Comparison of ENCODE assay signal across 27 cellular contexts in the genomic region with DNA sequence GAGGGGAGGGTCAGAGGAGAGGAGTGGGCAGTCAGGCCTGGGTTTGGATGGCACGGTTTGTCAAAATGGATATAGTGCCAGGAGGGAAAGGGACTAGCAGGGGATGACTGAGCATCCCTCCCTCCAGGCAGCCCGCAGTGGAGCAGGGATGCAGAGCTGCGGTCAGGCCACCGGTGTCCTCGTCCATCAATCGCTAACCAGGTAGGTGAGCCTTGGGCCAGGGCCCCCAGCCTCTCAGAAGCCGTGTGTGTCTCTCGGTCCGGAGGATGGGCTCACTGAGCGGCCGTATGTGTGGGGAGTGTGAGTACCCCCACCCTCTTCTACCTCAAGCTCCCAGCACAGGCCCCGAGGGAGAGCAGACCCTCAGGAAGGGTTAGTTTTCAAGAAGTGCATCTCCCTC. TPM values are rescaled to one million over a fixed set of nuclear protein-coding genes. Genes with fewer than 3 reads are reported as not detected.
DNase-seq lines count a peak whose midpoint lies in the region; ATAC-seq, FAIRE-seq and TF ChIP-seq lines count a peak whose summit lies in the region.
"Had no signal": no experiment of that assay in that cellular context is flagged by ENCODE, and none has a peak within 500 bp of the region (broad histone marks: within the 10 kb centered on the region; RNA-seq: fewer than 3 reads in every experiment).

No MANE protein-coding gene starts in this region.

- no peak overlapping the region for H4K5ac ChIP-seq in H9 (ENCODE audit: insufficient read length, low read depth, low read length)
- H4K5ac ChIP-seq in mesendoderm (ENCODE audit: low read length), result no peak overlapping the region

- no peak overlapping the region for H2BK20ac ChIP-seq in H9 (ENCODE audit: low read depth, low read length, poor library complexity, severe bottlenecking)

- no peak for TF ChIP-seq EP300 in K562 (IDR thresholded peaks at IDR 0.05; ENCODE audit: low read length)

- H3K4me3 ChIP-seq in K562 (no peak overlapping the region), mesendoderm (ENCODE audit: low read length) (no peak overlapping the region), A673 (ENCODE audit: low read depth, low read length, poor library complexity, severe bottlenecking) (no peak overlapping the region)

- H3K79me2 ChIP-seq in H9 (ENCODE audit: insufficient read depth, low read length) (0 out of 2 replicates have a peak, but pooled peaks cover 1% of the 10 kb centered on the region), K562 (ENCODE audit: control insufficient read depth, insufficient read depth, low read length) (no peaks in the 10 kb centered on the region), mesendoderm (ENCODE audit: control insufficient read depth, insufficient read depth, low read length) (no peaks in the 10 kb centered on the region)

- H2BK12ac ChIP-seq in H9 (ENCODE audit: insufficient read length, low read depth, low read length), result no peak overlapping the region

- ATAC-seq in K562, result 0 out of 3 replicates have a peak, but pooled peaks have one; percentile 24
- ATAC-seq: activated CD8-positive, alpha-beta memory T cell treated with anti-CD3 and anti-CD28 coated beads, Interleukin-2, amount 10 ng/mL, durations not matched to agents 7 days and 5 days; effector memory CD8-positive, alpha-beta T cell had no signal

- H3K23ac ChIP-seq in H9 (ENCODE audit: insufficient read length, low read depth, low read length) (no peak overlapping the region), mesendoderm (ENCODE audit: low read length) (no peak overlapping the region)

- no peaks in the 10 kb centered on the region for H4K20me1 ChIP-seq in H9 (ENCODE audit: control insufficient read depth, insufficient read depth, insufficient read length)
- H4K20me1 ChIP-seq in K562 (replicated peaks; ENCODE audit: control insufficient read depth, insufficient read depth, low read length), result no peaks in the 10 kb centered on the region

- no peak overlapping the region for H3K27ac Mint-ChIP-seq in H9
- H3K27ac Mint-ChIP-seq: activated CD8-positive, alpha-beta memory T cell treated with anti-CD3 and anti-CD28 coated beads, Interleukin-2, amount 10 ng/mL, durations not matched to agents 7 days and 5 days; activated naive CD8-positive, alpha-beta T cell treated with anti-CD3 and anti-CD28 coated beads, Interleukin-2, amount 10 ng/mL, durations not matched to agents 7 days and 5 days; effector memory CD8-positive, alpha-beta T cell; IgD-negative memory B cell had no signal

- H3K27ac ChIP-seq in H9 (ENCODE audit: insufficient read length, low read depth, low read length) (no peak overlapping the region), K562 (ENCODE audit: extremely low read depth, low read depth, low read length) (no peak overlapping the region), mesendoderm (ENCODE audit: low read depth, low read length) (no peak overlapping the region), A673 (ENCODE audit: low read depth, low read length, poor library complexity, severe bottlenecking) (no peak overlapping the region)
- H3K27ac ChIP-seq: left ventricle myocardium inferior, testis, vagina had no signal

- H3K4ac ChIP-seq in H9 (ENCODE audit: low read depth, low read length) (no peak overlapping the region), mesendoderm (ENCODE audit: low read depth, low read length) (no peak overlapping the region)

- H3K9me1 ChIP-seq in K562 (ENCODE audit: control insufficient read depth, insufficient read depth, low read length), result no peaks in the 10 kb centered on the region

- intact Hi-C loops in K562 (cut with micrococcal nuclease) (no loop called here), A673 (cut with micrococcal nuclease; ENCODE audit: unreplicated experiment) (no loop called here)

- no peaks in the 10 kb centered on the region for H3K4me1 ChIP-seq in H9 (ENCODE audit: insufficient read depth, low read length)
- H3K4me1 ChIP-seq in K562 (replicated peaks in 1 of 2; ENCODE audit: control insufficient read depth in 2 of 2, insufficient read depth in 2 of 2, low read length in 2 of 2), result peaks cover 2 to 9% of the 10 kb centered on the region in 2 experiments; a peak in 4 of 5 replicates
- H3K4me1 ChIP-seq in mesendoderm (ENCODE audit: control insufficient read depth, low read depth, low read length), result peaks cover 2% of the 10 kb centered on the region
- H3K4me1 ChIP-seq in A673 (ENCODE audit: insufficient read depth, low read length, poor library complexity, severe bottlenecking), result peaks cover 11% of the 10 kb centered on the region

- FAIRE-seq in K562 (lab: Jason Lieb, UNC), result no peak
- no peak for FAIRE-seq in urothelium cell line (lab: Jason Lieb, UNC)
- FAIRE-seq in GM12891 (lab: Jason Lieb, UNC), result no peak

- in situ Hi-C loops in K562 (cut with MboI), result no loop called here

- H2BK5ac ChIP-seq in H9 (ENCODE audit: insufficient read length, low read length) (no peak overlapping the region), mesendoderm (ENCODE audit: low read length) (no peak overlapping the region)

- no CpG with 5 or more reads among the region's 12 CpGs for whole genome bisulfite sequencing in H9 (ENCODE audit: extremely low coverage, insufficient read length, low lambda C conversion rate)
- 49% methylated on average over 10 of the region's 12 CpGs for WGBS in K562 (ENCODE audit: insufficient coverage, low coverage, missing lambda C conversion rate)
- WGBS in mesendoderm (ENCODE audit: extremely low coverage, insufficient coverage, low lambda C conversion rate), result no CpG with 5 or more reads among the region's 12 CpGs

- H2BK15ac ChIP-seq in H9 (ENCODE audit: low read depth, low read length) (no peak overlapping the region), mesendoderm (replicated peaks; ENCODE audit: low read depth) (no peak overlapping the region)

- TF ChIP-seq CTCF in H9 (conservative IDR thresholded peaks at IDR 0.05), result no peak
- no peak for TF ChIP-seq CTCF in K562 (IDR thresholded peaks at IDR 0.05 in 2 of 3, conservative IDR thresholded peaks at IDR 0.05 in 1 of 3; ENCODE audit: insufficient read depth in 2 of 3, low read depth in 1 of 3, low read length in 3 of 3)
- no peak for TF ChIP-seq CTCF in A673 (conservative IDR thresholded peaks at IDR 0.05; ENCODE audit: low read depth, low read length)

- no peak overlapping the region for H3K4me2 ChIP-seq in H9 (ENCODE audit: insufficient read depth, insufficient read length, low read length)
- no peak overlapping the region for H3K4me2 ChIP-seq in K562 (ENCODE audit: insufficient read depth, low read length)
- H3K4me2 ChIP-seq in mesendoderm (ENCODE audit: low read length), result no peak overlapping the region

- CTCF ChIA-PET in K562 (lab: Yijun Ruan, JAX; ENCODE audit: low intra/inter-chr PET ratio) (no interaction called here), A673 (lab: Charles Lee) (no interaction called here)

- H3K14ac ChIP-seq in H9 (ENCODE audit: insufficient read depth, low read length), result no peak overlapping the region

- H3K9me3 ChIP-seq in H9 (ENCODE audit: control insufficient read depth, low read depth, low read length) (no peaks in the 10 kb centered on the region), K562 (replicated peaks; ENCODE audit: control insufficient read depth, insufficient read depth, low read depth, low read length) (no peaks in the 10 kb centered on the region), A673 (ENCODE audit: low read depth, low read length, poor library complexity, severe bottlenecking) (no peaks in the 10 kb centered on the region)
- H3K9me3 ChIP-seq: testis, vagina had no signal

- peak overlapping the region in 1 of 2 experiments; percentile 24; a peak in 2 of 5 replicates for H3K4me3 Mint-ChIP-seq in H9
- H3K4me3 Mint-ChIP-seq: activated CD8-positive, alpha-beta memory T cell treated with anti-CD3 and anti-CD28 coated beads, Interleukin-2, amount 10 ng/mL, durations not matched to agents 7 days and 5 days; activated naive CD8-positive, alpha-beta T cell treated with anti-CD3 and anti-CD28 coated beads, Interleukin-2, amount 10 ng/mL, durations not matched to agents 7 days and 5 days; activated T-cell treated with anti-CD3 and anti-CD28 coated beads, Interleukin-2, amount 50 U/mL, for 4 hours; effector memory CD8-positive, alpha-beta T cell; IgD-negative memory B cell had no signal

- H3K56ac ChIP-seq in H9 (ENCODE audit: insufficient read length, low read depth, low read length) (no peak overlapping the region), mesendoderm (ENCODE audit: low read length) (peak overlapping the region; percentile 77)

- no peak overlapping the region for H3K9ac ChIP-seq in H9 (ENCODE audit: extremely low read depth, insufficient read length, low read length)
- no peak overlapping the region for H3K9ac ChIP-seq in K562 (ENCODE audit: insufficient read depth in 1 of 2, low read depth in 2 of 2, low read length in 2 of 2)
- H3K9ac ChIP-seq in mesendoderm (ENCODE audit: low read length), result no peak overlapping the region

- H3K18ac ChIP-seq in H9 (ENCODE audit: insufficient read length, low read depth, low read length), result no peak overlapping the region
- no peak overlapping the region for H3K18ac ChIP-seq in mesendoderm (ENCODE audit: low read length)

- H4K8ac ChIP-seq in H9 (replicated peaks; ENCODE audit: insufficient read length, low read depth, low read length) (no peak overlapping the region), mesendoderm (ENCODE audit: low read depth, low read length) (no peak overlapping the region)

- POLR2A ChIA-PET in K562 (lab: Yijun Ruan, JAX) (interaction anchor here (0.7 kb wide), 1 partner anchor 74 kb away, joined by 3 read pairs; no protein-coding TSS in a partner anchor), A673 (lab: Charles Lee; ENCODE audit: low non-redundant PET) (no interaction called here)

- H2AK5ac ChIP-seq in H9 (ENCODE audit: insufficient read length, low read length) (no peak overlapping the region), mesendoderm (ENCODE audit: low read length) (no peak overlapping the region)

- peaks cover 42% of the 10 kb centered on the region for H3K27me3 Mint-ChIP-seq in H9 (ENCODE audit: low read depth)

- no peaks in the 10 kb centered on the region for H3K23me2 ChIP-seq in H9 (ENCODE audit: insufficient read length, low read depth, low read length, poor library complexity, severe bottlenecking)

- BruUV-seq in K562 (replicated peaks; lab: Mats Ljungman, UMichigan) (no TSS peak), A673 (replicated peaks; lab: Mats Ljungman, UMichigan) (no TSS peak)

- peaks cover 12 to 15% of the 10 kb centered on the region in 2 experiments for H3K4me1 Mint-ChIP-seq in H9
- H3K4me1 Mint-ChIP-seq: activated CD8-positive, alpha-beta memory T cell treated with anti-CD3 and anti-CD28 coated beads, Interleukin-2, amount 10 ng/mL, durations not matched to agents 7 days and 5 days; IgD-negative memory B cell had no signal

- H3K36me3 Mint-ChIP-seq in H9 (ENCODE audit: insufficient read depth in 1 of 3, low read depth in 3 of 3), result no peaks in the 10 kb centered on the region
- H3K36me3 Mint-ChIP-seq: activated CD8-positive, alpha-beta memory T cell treated with anti-CD3 and anti-CD28 coated beads, Interleukin-2, amount 10 ng/mL, durations not matched to agents 7 days and 5 days; activated naive CD8-positive, alpha-beta T cell treated with anti-CD3 and anti-CD28 coated beads, Interleukin-2, amount 10 ng/mL, durations not matched to agents 7 days and 5 days; IgD-negative memory B cell; naive B cell had no signal

- H3K36me3 ChIP-seq in K562 (ENCODE audit: control insufficient read depth, insufficient read depth, low read length) (no peaks in the 10 kb centered on the region), mesendoderm (ENCODE audit: control insufficient read depth, insufficient read depth, low read length) (no peaks in the 10 kb centered on the region), A673 (ENCODE audit: insufficient read depth, low read length, poor library complexity, severe bottlenecking) (no peaks in the 10 kb centered on the region)
- H3K36me3 ChIP-seq: left ventricle myocardium inferior, vagina had no signal

- peaks cover 6% of the 10 kb centered on the region; the same call in 1 of the 2 replicates for H3K27me3 ChIP-seq in H9 (ENCODE audit: insufficient read depth, low read length)
- peaks cover 0 to 21% of the 10 kb centered on the region in 2 experiments; a peak in 2 of 5 replicates for H3K27me3 ChIP-seq in K562 (ENCODE audit: control insufficient read depth in 2 of 2, insufficient read depth in 2 of 2, low read length in 2 of 2)
- H3K27me3 ChIP-seq in mesendoderm (ENCODE audit: insufficient read depth, low read length, poor library complexity), result no peaks in the 10 kb centered on the region
- H3K27me3 ChIP-seq in A673 (replicated peaks; ENCODE audit: insufficient read depth, low read depth, low read length, poor library complexity), result no peaks in the 10 kb centered on the region
- H3K27me3 ChIP-seq: testis, vagina had no signal

- DNase-seq in H9 (peak; percentile 38), K562 (ENCODE audit: extremely low read depth in 1 of 4, low spot score in 3 of 4) (no peak), mesendoderm (no peak), urothelium cell line (ENCODE audit: low spot score) (peak; percentile 13), GM12891 (ENCODE audit: insufficient read length, low spot score) (no peak), NCI-H1417 treated with DMSO at 0.1 percent for 48 hours (lab: John Stamatoyannopoulos, UW) (no peak), A673 (ENCODE audit: low spot score) (no peak)
- DNase-seq: activated CD4-positive, alpha-beta T cell treated with anti-CD3 and anti-CD28 coated beads, Interleukin-2, amount 50 U/mL, for 4 hours; activated CD4-positive, CD25-positive, alpha-beta regulatory T cell; activated CD8-positive, alpha-beta memory T cell treated with anti-CD3 and anti-CD28 coated beads, Interleukin-2, amount 10 ng/mL, durations not matched to agents 7 days and 5 days; activated gamma-delta T cell; activated naive CD8-positive, alpha-beta T cell treated with anti-CD3 and anti-CD28 coated beads, Interleukin-2, amount 10 ng/mL, durations not matched to agents 7 days and 5 days; activated T-cell treated with anti-CD3 and anti-CD28 coated beads, Interleukin-2, amount 50 U/mL, for 4 hours; aorta; cortex of kidney; DMS79; effector memory CD8-positive, alpha-beta T cell; left ventricle myocardium inferior; midbrain; naive B cell; NCI-H1048; NCI-H1694; stimulated activated CD4-positive, alpha-beta T cell treated with anti-CD3 and anti-CD28 coated beads, Interleukin-2, amount 100 ng/mL, for 24 hours; testis had no signal

- TF ChIP-seq RAD21 in K562 (CRISPR knock-in tag; conservative IDR thresholded peaks at IDR 0.05 in 1 of 2, IDR thresholded peaks at IDR 0.05 in 1 of 2), result no peak

- H3K79me1 ChIP-seq in H9 (ENCODE audit: insufficient read depth, low read depth, low read length, poor library complexity, severe bottlenecking) (no peaks in the 10 kb centered on the region), mesendoderm (ENCODE audit: low read length) (no peaks in the 10 kb centered on the region)

- no peak overlapping the region for H4K91ac ChIP-seq in H9 (ENCODE audit: insufficient read length, low read depth, low read length)

- no peak for TF ChIP-seq POLR2A in K562 (conservative IDR thresholded peaks at IDR 0.05)
- no peak for TF ChIP-seq POLR2A in GM12891 (IDR thresholded peaks at IDR 0.05; ENCODE audit: low read depth, low read length)

- no peak overlapping the region for H2AFZ ChIP-seq in H9 (ENCODE audit: low read length)
- no peak overlapping the region for H2AFZ ChIP-seq in K562 (ENCODE audit: low read depth, low read length)

- no peaks in the 10 kb centered on the region; a peak in 2 of 5 replicates for H3K9me3 Mint-ChIP-seq in H9
- H3K9me3 Mint-ChIP-seq: activated naive CD8-positive, alpha-beta T cell treated with anti-CD3 and anti-CD28 coated beads, Interleukin-2, amount 10 ng/mL, durations not matched to agents 7 days and 5 days; activated T-cell treated with anti-CD3 and anti-CD28 coated beads, Interleukin-2, amount 50 U/mL, for 4 hours; effector memory CD8-positive, alpha-beta T cell had no signal

- no peak overlapping the region for H3T11ph ChIP-seq in H9 (ENCODE audit: low read length)

- no peak overlapping the region for H2BK120ac ChIP-seq in H9 (ENCODE audit: low read depth, low read length, poor library complexity, severe bottlenecking)
- H2BK120ac ChIP-seq in mesendoderm (ENCODE audit: low read depth, low read length), result no peak overlapping the region

RNA-seq across cellular contexts. Expression of gene CYTL1, which starts 0.5 kb away (rescaled TPM):
- 1.4 and 1.7 TPM in 2 replicates for total RNA-seq in H9 (2021)
- not detected in 2 replicates for total RNA-seq in K562 (2011; cell fraction: chromatin; rRNA removed; ENCODE audit: low replicate concordance)
- total RNA-seq in K562 (2011; cell fraction: nucleolus; rRNA removed), result not detected in 2 replicates
- total RNA-seq in K562 (2011; cell fraction: nucleoplasm; rRNA removed), result not detected in 2 replicates
- total RNA-seq in K562 (2014; rRNA removed), result not detected in 2 replicates
- total RNA-seq in K562 (2014; rRNA removed; fragmentation: Illumina TruSeq; extraction: Trizol), result not detected in 2 replicates
- total RNA-seq in K562 (2015; rRNA removed; fragmentation: Illumina TruSeq; extraction: Trizol), result not detected in 2 replicates
- not detected in 2 replicates for total RNA-seq in K562 (2021)
- polyA plus RNA-seq in K562 (2011; rRNA removed), result not detected in 2 replicates
- not detected in 2 replicates for polyA plus RNA-seq in K562 (2011; cell fraction: cytosol; rRNA removed)
- not detected in 2 replicates for polyA plus RNA-seq in K562 (2011; cell fraction: nucleus; rRNA removed)
- 0.19 TPM in 1 of 2 replicates, not detected in the other for polyA plus RNA-seq in K562 (2012)
- polyA plus RNA-seq in K562 (2014; fragmentation: Illumina TruSeq; extraction: Trizol), result not detected in 2 replicates
- not detected for polyA plus RNA-seq in K562 (2014; fragmentation: Nextera tagmentation; extraction: Ambion mirVana)
- not detected in 2 replicates for polyA plus RNA-seq in K562 (2014; rRNA removed)
- not detected in 2 replicates for polyA minus RNA-seq in K562 (2011; rRNA and poly(A)+ RNA removed)
- not detected in 2 replicates for polyA minus RNA-seq in K562 (2011; cell fraction: cytosol; rRNA and poly(A)+ RNA removed)
- polyA minus RNA-seq in K562 (2011; cell fraction: nucleus; rRNA and poly(A)+ RNA removed), result not detected in 2 replicates
- polyA plus RNA-seq in mesendoderm (2013, experiment 1 of 2), result 10.5 TPM
- 11.0 TPM for polyA plus RNA-seq in mesendoderm (2013, experiment 2 of 2)
- polyA plus RNA-seq in GM12891 (2012; ENCODE audit: low read depth, missing spikeins), result not detected
- 7.5 and 9.1 TPM in 2 replicates for total RNA-seq in A673 (2021)
- total RNA-seq: activated CD8-positive, alpha-beta memory T cell treated with anti-CD3 and anti-CD28 coated beads, Interleukin-2, amount 10 ng/mL, durations not matched to agents 7 days and 5 days; activated naive CD8-positive, alpha-beta T cell treated with anti-CD3 and anti-CD28 coated beads, Interleukin-2, amount 10 ng/mL, durations not matched to agents 7 days and 5 days; activated T-cell treated with anti-CD3 and anti-CD28 coated beads, Interleukin-2, amount 50 U/mL, for 4 hours; NCI-H460 had no signal
- polyA plus RNA-seq: IgD-negative memory B cell had no signal

RNA-seq across cellular contexts. Expression of gene STK32B, which starts 31.5 kb away (rescaled TPM):
- total RNA-seq in H9 (2021), result 1.0 and 1.3 TPM in 2 replicates
- total RNA-seq in K562 (2011; cell fraction: chromatin; rRNA removed; ENCODE audit: low replicate concordance), result 0.21 and 0.23 TPM in 2 replicates
- total RNA-seq in K562 (2011; cell fraction: nucleolus; rRNA removed), result 0.13 TPM in 1 of 2 replicates, not detected in the other
- total RNA-seq in K562 (2011; cell fraction: nucleoplasm; rRNA removed), result 0.15 and 0.53 TPM in 2 replicates
- 0.08 TPM in 1 of 2 replicates, not detected in the other for total RNA-seq in K562 (2014; rRNA removed)
- total RNA-seq in K562 (2014; rRNA removed; fragmentation: Illumina TruSeq; extraction: Trizol), result 0.11 and 0.16 TPM in 2 replicates
- 0.07 and 0.08 TPM in 2 replicates for total RNA-seq in K562 (2015; rRNA removed; fragmentation: Illumina TruSeq; extraction: Trizol)
- 0.18 and 0.20 TPM in 2 replicates for total RNA-seq in K562 (2021)
- polyA plus RNA-seq in K562 (2011; rRNA removed), result not detected in 2 replicates
- polyA plus RNA-seq in K562 (2011; cell fraction: cytosol; rRNA removed), result 0.01 and 0.04 TPM in 2 replicates
- 0.14 TPM in 1 of 2 replicates, not detected in the other for polyA plus RNA-seq in K562 (2011; cell fraction: nucleus; rRNA removed)
- 0.30 and 0.71 TPM in 2 replicates for polyA plus RNA-seq in K562 (2012)
- 0.10 and 0.12 TPM in 2 replicates for polyA plus RNA-seq in K562 (2014; fragmentation: Illumina TruSeq; extraction: Trizol)
- polyA plus RNA-seq in K562 (2014; fragmentation: Nextera tagmentation; extraction: Ambion mirVana), result under 1 TPM; 0.03 to 0.04 TPM
- 0.05 and 0.22 TPM in 2 replicates for polyA plus RNA-seq in K562 (2014; rRNA removed)
- polyA minus RNA-seq in K562 (2011; rRNA and poly(A)+ RNA removed), result 0.06 TPM in 1 of 2 replicates, not detected in the other
- polyA minus RNA-seq in K562 (2011; cell fraction: cytosol; rRNA and poly(A)+ RNA removed), result not detected in 2 replicates
- 0.13 TPM in 1 of 2 replicates, not detected in the other for polyA minus RNA-seq in K562 (2011; cell fraction: nucleus; rRNA and poly(A)+ RNA removed)
- 0.83 TPM for polyA plus RNA-seq in mesendoderm (2013, experiment 1 of 2)
- polyA plus RNA-seq in mesendoderm (2013, experiment 2 of 2), result 0.88 TPM
- polyA plus RNA-seq in GM12891 (2012; ENCODE audit: low read depth, missing spikeins), result 0.22 TPM
- total RNA-seq in A673 (2021), result 14.2 and 15.1 TPM in 2 replicates
- total RNA-seq: activated CD8-positive, alpha-beta memory T cell treated with anti-CD3 and anti-CD28 coated beads, Interleukin-2, amount 10 ng/mL, durations not matched to agents 7 days and 5 days; activated naive CD8-positive, alpha-beta T cell treated with anti-CD3 and anti-CD28 coated beads, Interleukin-2, amount 10 ng/mL, durations not matched to agents 7 days and 5 days; activated T-cell treated with anti-CD3 and anti-CD28 coated beads, Interleukin-2, amount 50 U/mL, for 4 hours had no signal
- polyA plus RNA-seq: IgD-negative memory B cell had no signal

Comparison
In these comparisons a context has a peak if more than half of its experiments do, and no peak if none do; other contexts are left out.
1. DNase-seq: peak in H9 (single experiment) and urothelium cell line (single experiment); none in K562 (0 of 4), mesendoderm (single experiment), GM12891 (single experiment), NCI-H1417 treated with DMSO at 0.1 percent for 48 hours (single experiment) and A673 (single experiment).